8 cellular contexts compared by ENCODE assay signal in genomic region chr11:111230122-111230465, GRCh38. TPM values are rescaled to one million over a fixed set of nuclear protein-coding genes. Genes with fewer than 3 reads are reported as not detected.
DNase-seq lines count a peak whose midpoint lies in the region; ATAC-seq and TF ChIP-seq lines count a peak whose summit lies in the region.

No MANE protein-coding gene starts in this region.

- H3K27me3 Mint-ChIP-seq in activated naive CD4-positive, alpha-beta T cell treated with anti-CD3 and anti-CD28 coated beads, Interleukin-2, amount 10 ng/mL, durations not matched to agents 7 days and 5 days = peaks cover 46% of the 10 kb centered on the region

- TF ChIP-seq CTCF in fibroblast of villous mesenchyme (IDR thresholded peaks at IDR 0.05; ENCODE audit: insufficient read depth, low read depth, low read length) = no peak
- no peak for TF ChIP-seq CTCF in upper lobe of left lung (IDR thresholded peaks at IDR 0.05)
- TF ChIP-seq CTCF in RWPE1 (conservative IDR thresholded peaks at IDR 0.05; ENCODE audit: low read depth) = no peak

- no peaks in the 10 kb centered on the region for H3K36me3 Mint-ChIP-seq in activated naive CD4-positive, alpha-beta T cell treated with anti-CD3 and anti-CD28 coated beads, Interleukin-2, amount 10 ng/mL, durations not matched to agents 7 days and 5 days

- WGBS in upper lobe of left lung, 2 donors = 46 to 49% methylated on average over 6 of the region's 6 CpGs

- H3K36me3 ChIP-seq in upper lobe of left lung = no peaks in the 10 kb centered on the region

- H3K4me3 Mint-ChIP-seq in activated naive CD4-positive, alpha-beta T cell treated with anti-CD3 and anti-CD28 coated beads, Interleukin-2, amount 10 ng/mL, durations not matched to agents 7 days and 5 days = peak overlapping the region; percentile 68

- TF ChIP-seq EP300 in upper lobe of left lung (IDR thresholded peaks at IDR 0.05) = no peak

- DNase-seq in activated naive CD4-positive, alpha-beta T cell treated with anti-CD3 and anti-CD28 coated beads, Interleukin-2, amount 10 ng/mL, durations not matched to agents 7 days and 5 days = no peak
- no peak for DNase-seq in activated naive CD4-positive, alpha-beta T cell treated with Interleukin-2 at 50 U/mL for 16 hours
- no peak for DNase-seq in fibroblast of villous mesenchyme (ENCODE audit: low read depth)
- no peak for DNase-seq in upper lobe of left lung
- no peak for DNase-seq in GM03348 (ENCODE audit: low spot score)
- no peak for DNase-seq in RPMI8226
- DNase-seq in RWPE1 (ENCODE audit: low spot score) = no peak

- CTCF ChIA-PET in activated naive CD4-positive, alpha-beta T cell treated with anti-CD3 and anti-CD28 coated beads, Interleukin-2, amount 10 ng/mL, durations not matched to agents 7 days and 5 days (lab: Charles Lee) = interaction anchor here (0.8 to 2.6 kb wide), 16 partner anchors 9 to 794 kb away, joined by 3 to 19 read pairs (median 4); no protein-coding TSS in a partner anchor
- CTCF ChIA-PET in RWPE1 (lab: Yijun Ruan, JAX) = interaction anchor here (0.6 to 1.2 kb wide), 16 partner anchors 11 to 797 kb away, joined by 3 to 9 read pairs (median 3); no protein-coding TSS in a partner anchor

- H3K4me3 ChIP-seq in fibroblast of villous mesenchyme (ENCODE audit: low read depth, low read length) (peak overlapping the region; percentile 65), upper lobe of left lung (peak overlapping the region in 2 of 4 donors; percentile 50 to 51)

- no peak for TF ChIP-seq POLR2A in upper lobe of left lung (IDR thresholded peaks at IDR 0.05)

- H3K4me1 Mint-ChIP-seq in activated naive CD4-positive, alpha-beta T cell treated with anti-CD3 and anti-CD28 coated beads, Interleukin-2, amount 10 ng/mL, durations not matched to agents 7 days and 5 days = peaks cover 28% of the 10 kb centered on the region

- no peaks in the 10 kb centered on the region for H3K27me3 ChIP-seq in upper lobe of left lung

- no peaks in the 10 kb centered on the region for H3K9me3 ChIP-seq in upper lobe of left lung

- H3K27ac Mint-ChIP-seq in activated naive CD4-positive, alpha-beta T cell treated with anti-CD3 and anti-CD28 coated beads, Interleukin-2, amount 10 ng/mL, durations not matched to agents 7 days and 5 days = peak overlapping the region; percentile 43

- ATAC-seq in HG03565 (IDR thresholded peaks at IDR 0.05; ENCODE audit: unreplicated experiment) (peak; percentile 22), upper lobe of left lung (ENCODE audit: low FRiP score in 2 of 2) (peak; percentile 38 to 39)

- H3K9me3 Mint-ChIP-seq in activated naive CD4-positive, alpha-beta T cell treated with anti-CD3 and anti-CD28 coated beads, Interleukin-2, amount 10 ng/mL, durations not matched to agents 7 days and 5 days = no peaks in the 10 kb centered on the region

- peaks cover 0 to 17% (median 5%) of the 10 kb centered on the region in 4 donors for H3K4me1 ChIP-seq in upper lobe of left lung

- POLR2A ChIA-PET in RWPE1 (lab: Yijun Ruan, JAX; ENCODE audit: low non-redundant PET) = no interaction called here

- H3K27ac ChIP-seq in upper lobe of left lung (peak overlapping the region in 1 of 4 donors; percentile 63), RWPE1 (no peak overlapping the region)

RNA-seq across cellular contexts. Expression of gene POU2AF2, which starts 15.4 kb away (rescaled TPM):
- total RNA-seq in fibroblast of villous mesenchyme (not detected in 2 replicates), upper lobe of left lung (under 1 TPM in 1 of 6 donors, not detected in 5; 0.24 TPM)
